2 cellular contexts compared by ENCODE assay signal in the genomic region with DNA sequence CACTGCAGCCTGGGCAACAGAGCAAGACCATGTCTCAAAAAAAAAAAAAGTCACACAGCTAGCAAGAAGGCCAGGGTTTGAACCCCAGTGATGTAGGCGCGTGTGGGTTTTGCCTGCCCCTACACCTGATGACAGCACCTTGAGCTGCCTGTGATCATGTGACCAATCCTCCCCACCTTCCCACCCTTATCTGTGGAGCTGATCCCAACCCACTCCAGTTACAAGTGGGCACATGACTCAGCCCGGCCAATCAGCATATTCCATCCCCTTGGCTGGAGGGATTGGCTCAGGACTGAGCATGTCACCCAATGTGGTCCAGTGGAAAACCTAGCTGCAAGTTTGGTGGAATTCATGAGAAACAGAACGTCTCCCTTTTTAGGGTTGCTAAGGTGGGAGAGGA.
TF ChIP-seq lines count a peak whose summit lies in the region.

No MANE protein-coding gene starts in this region.

TF ChIP-seq in HepG2, 621 proteins besides CTCF, POLR2A, EP300 and RAD21:
- TF ChIP-seq RAD51 (IDR thresholded peaks at IDR 0.05; ENCODE audit: borderline replicate concordance) (peak; percentile 40; the same call in 1 of the 2 replicates), NFYC (CRISPR knock-in tag; IDR thresholded peaks at IDR 0.05) (peak; percentile 71), NFYB (CRISPR knock-in tag; IDR thresholded peaks at IDR 0.05) (peak; percentile 40; the same call in 1 of the 2 replicates), ZNF143 (CRISPR knock-in tag; IDR thresholded peaks at IDR 0.05) (no peak), ZSCAN25 (CRISPR knock-in tag; IDR thresholded peaks at IDR 0.05) (no peak), MXI1 (IDR thresholded peaks at IDR 0.05; ENCODE audit: borderline replicate concordance, low read depth, low read length) (no peak), GZF1 (CRISPR knock-in tag; IDR thresholded peaks at IDR 0.05) (no peak), ZBTB3 (CRISPR knock-in tag; IDR thresholded peaks at IDR 0.05; ENCODE audit: borderline replicate concordance, low read depth) (no peak), LBX2 (CRISPR knock-in tag; IDR thresholded peaks at IDR 0.05; ENCODE audit: borderline replicate concordance) (0 out of 2 replicates have a peak, but pooled peaks have one; percentile 31), RBAK (CRISPR knock-in tag; IDR thresholded peaks at IDR 0.05) (no peak), ZNF543 (CRISPR knock-in tag; IDR thresholded peaks at IDR 0.05) (no peak), ARID2 (CRISPR knock-in tag; IDR thresholded peaks at IDR 0.05; ENCODE audit: borderline replicate concordance) (no peak), SNAPC2 (CRISPR knock-in tag; IDR thresholded peaks at IDR 0.05) (no peak)
- TF ChIP-seq, protein P1, sequence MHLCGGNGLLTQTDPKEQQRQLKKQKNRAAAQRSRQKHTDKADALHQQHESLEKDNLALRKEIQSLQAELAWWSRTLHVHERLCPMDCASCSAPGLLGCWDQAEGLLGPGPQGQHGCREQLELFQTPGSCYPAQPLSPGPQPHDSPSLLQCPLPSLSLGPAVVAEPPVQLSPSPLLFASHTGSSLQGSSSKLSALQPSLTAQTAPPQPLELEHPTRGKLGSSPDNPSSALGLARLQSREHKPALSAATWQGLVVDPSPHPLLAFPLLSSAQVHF (CRISPR knock-in tag; IDR thresholded peaks at IDR 0.05): no peak
- TF ChIP-seq, protein P2, sequence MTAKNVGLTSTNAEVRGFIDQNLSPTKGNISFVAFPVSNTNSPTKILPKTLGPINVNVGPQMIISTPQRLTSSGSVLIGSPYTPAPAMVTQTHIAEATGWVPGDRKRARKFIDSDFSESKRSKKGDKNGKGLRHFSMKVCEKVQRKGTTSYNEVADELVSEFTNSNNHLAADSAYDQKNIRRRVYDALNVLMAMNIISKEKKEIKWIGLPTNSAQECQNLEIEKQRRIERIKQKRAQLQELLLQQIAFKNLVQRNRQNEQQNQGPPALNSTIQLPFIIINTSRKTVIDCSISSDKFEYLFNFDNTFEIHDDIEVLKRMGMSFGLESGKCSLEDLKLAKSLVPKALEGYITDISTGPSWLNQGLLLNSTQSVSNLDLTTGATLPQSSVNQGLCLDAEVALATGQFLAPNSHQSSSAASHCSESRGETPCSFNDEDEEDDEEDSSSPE (CRISPR knock-in tag; IDR thresholded peaks at IDR 0.05): no peak
- TF ChIP-seq, protein P3, sequence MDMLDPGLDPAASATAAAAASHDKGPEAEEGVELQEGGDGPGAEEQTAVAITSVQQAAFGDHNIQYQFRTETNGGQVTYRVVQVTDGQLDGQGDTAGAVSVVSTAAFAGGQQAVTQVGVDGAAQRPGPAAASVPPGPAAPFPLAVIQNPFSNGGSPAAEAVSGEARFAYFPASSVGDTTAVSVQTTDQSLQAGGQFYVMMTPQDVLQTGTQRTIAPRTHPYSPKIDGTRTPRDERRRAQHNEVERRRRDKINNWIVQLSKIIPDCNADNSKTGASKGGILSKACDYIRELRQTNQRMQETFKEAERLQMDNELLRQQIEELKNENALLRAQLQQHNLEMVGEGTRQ (IDR thresholded peaks at IDR 0.05; ENCODE audit: low read depth, low read length): peak; percentile 74
- TF ChIP-seq, protein P3 (CRISPR knock-in tag; IDR thresholded peaks at IDR 0.05; ENCODE audit: borderline replicate concordance): peak; percentile 85; the same call in 1 of the 2 replicates
- TF ChIP-seq, protein P4, sequence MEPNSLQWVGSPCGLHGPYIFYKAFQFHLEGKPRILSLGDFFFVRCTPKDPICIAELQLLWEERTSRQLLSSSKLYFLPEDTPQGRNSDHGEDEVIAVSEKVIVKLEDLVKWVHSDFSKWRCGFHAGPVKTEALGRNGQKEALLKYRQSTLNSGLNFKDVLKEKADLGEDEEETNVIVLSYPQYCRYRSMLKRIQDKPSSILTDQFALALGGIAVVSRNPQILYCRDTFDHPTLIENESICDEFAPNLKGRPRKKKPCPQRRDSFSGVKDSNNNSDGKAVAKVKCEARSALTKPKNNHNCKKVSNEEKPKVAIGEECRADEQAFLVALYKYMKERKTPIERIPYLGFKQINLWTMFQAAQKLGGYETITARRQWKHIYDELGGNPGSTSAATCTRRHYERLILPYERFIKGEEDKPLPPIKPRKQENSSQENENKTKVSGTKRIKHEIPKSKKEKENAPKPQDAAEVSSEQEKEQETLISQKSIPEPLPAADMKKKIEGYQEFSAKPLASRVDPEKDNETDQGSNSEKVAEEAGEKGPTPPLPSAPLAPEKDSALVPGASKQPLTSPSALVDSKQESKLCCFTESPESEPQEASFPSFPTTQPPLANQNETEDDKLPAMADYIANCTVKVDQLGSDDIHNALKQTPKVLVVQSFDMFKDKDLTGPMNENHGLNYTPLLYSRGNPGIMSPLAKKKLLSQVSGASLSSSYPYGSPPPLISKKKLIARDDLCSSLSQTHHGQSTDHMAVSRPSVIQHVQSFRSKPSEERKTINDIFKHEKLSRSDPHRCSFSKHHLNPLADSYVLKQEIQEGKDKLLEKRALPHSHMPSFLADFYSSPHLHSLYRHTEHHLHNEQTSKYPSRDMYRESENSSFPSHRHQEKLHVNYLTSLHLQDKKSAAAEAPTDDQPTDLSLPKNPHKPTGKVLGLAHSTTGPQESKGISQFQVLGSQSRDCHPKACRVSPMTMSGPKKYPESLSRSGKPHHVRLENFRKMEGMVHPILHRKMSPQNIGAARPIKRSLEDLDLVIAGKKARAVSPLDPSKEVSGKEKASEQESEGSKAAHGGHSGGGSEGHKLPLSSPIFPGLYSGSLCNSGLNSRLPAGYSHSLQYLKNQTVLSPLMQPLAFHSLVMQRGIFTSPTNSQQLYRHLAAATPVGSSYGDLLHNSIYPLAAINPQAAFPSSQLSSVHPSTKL (CRISPR knock-in tag; IDR thresholded peaks at IDR 0.05): no peak

TF ChIP-seq in Ishikawa, 13 proteins besides CTCF, POLR2A, EP300 and RAD21:
- TF ChIP-seq CREB1 (IDR thresholded peaks at IDR 0.05; ENCODE audit: low read depth) (no peak), CEBPB (IDR thresholded peaks at IDR 0.05) (no peak), FOXM1 (IDR thresholded peaks at IDR 0.05; ENCODE audit: borderline replicate concordance, low read depth) (no peak), USF1 (IDR thresholded peaks at IDR 0.05) (peak; percentile 83), TCF12 (IDR thresholded peaks at IDR 0.05; ENCODE audit: low read depth) (no peak), ZBTB7A (IDR thresholded peaks at IDR 0.05; ENCODE audit: low read depth) (no peak)
- TF ChIP-seq, protein P5, sequence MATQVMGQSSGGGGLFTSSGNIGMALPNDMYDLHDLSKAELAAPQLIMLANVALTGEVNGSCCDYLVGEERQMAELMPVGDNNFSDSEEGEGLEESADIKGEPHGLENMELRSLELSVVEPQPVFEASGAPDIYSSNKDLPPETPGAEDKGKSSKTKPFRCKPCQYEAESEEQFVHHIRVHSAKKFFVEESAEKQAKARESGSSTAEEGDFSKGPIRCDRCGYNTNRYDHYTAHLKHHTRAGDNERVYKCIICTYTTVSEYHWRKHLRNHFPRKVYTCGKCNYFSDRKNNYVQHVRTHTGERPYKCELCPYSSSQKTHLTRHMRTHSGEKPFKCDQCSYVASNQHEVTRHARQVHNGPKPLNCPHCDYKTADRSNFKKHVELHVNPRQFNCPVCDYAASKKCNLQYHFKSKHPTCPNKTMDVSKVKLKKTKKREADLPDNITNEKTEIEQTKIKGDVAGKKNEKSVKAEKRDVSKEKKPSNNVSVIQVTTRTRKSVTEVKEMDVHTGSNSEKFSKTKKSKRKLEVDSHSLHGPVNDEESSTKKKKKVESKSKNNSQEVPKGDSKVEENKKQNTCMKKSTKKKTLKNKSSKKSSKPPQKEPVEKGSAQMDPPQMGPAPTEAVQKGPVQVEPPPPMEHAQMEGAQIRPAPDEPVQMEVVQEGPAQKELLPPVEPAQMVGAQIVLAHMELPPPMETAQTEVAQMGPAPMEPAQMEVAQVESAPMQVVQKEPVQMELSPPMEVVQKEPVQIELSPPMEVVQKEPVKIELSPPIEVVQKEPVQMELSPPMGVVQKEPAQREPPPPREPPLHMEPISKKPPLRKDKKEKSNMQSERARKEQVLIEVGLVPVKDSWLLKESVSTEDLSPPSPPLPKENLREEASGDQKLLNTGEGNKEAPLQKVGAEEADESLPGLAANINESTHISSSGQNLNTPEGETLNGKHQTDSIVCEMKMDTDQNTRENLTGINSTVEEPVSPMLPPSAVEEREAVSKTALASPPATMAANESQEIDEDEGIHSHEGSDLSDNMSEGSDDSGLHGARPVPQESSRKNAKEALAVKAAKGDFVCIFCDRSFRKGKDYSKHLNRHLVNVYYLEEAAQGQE (IDR thresholded peaks at IDR 0.05; ENCODE audit: low read depth): no peak
- TF ChIP-seq, protein P6, sequence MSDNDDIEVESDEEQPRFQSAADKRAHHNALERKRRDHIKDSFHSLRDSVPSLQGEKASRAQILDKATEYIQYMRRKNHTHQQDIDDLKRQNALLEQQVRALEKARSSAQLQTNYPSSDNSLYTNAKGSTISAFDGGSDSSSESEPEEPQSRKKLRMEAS (IDR thresholded peaks at IDR 0.05): no peak
